Comparison of ENCODE assay signal across 18 cellular contexts in the genomic region with DNA sequence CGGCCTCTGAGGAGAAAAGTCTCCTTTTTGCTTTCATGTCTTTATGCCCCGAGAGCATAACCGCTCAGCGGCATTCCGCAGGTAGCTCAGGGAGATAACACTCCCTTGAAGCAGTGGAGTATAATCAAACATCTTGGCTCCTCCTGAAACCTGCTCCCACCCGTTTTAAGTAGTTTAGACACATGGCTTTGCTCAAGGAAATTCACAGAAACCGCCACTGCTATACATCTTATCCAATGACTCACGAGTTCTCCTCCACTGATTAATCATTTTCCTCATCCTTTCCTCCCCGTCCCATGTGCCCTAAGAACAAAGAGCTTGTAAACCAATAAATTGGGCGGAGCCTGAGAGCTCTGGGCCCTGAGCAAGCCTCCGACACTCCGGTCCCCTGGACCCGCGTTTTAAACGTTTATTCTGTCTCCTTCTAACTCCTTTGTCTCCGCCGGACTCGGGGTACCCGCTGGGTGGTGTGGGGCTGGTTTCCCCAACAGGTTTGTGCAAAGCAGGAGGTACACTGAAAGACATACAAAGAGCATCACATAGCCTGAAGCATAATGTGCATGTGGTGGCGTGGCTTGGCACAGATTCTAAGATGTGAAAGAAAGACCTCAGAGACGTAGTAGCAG.
"Had no signal": no experiment of that assay in that cellular context is flagged by ENCODE, and none has a peak within 500 bp of the region (broad histone marks: within the 10 kb centered on the region; RNA-seq: fewer than 3 reads in every experiment).

No MANE protein-coding gene starts in this region.

- H3K9me3 Mint-ChIP-seq: activated naive CD8-positive, alpha-beta T cell treated with anti-CD3 and anti-CD28 coated beads for 36 hours; activated T-helper 1 cell treated with anti-CD3 and anti-CD28 coated beads, Interleukin-12 subunit alpha, Interleukin-12 subunit beta, Interleukin-2, Interleukin-4 antibody, amounts not matched to agents 30 ng/mL and 10 ng/mL and 1 ng/mL, durations not matched to agents 14 hours and 24 hours and 36 hours; dendritic cell treated with granulocyte-macrophage colony-stimulating factor and Interleukin-4, amounts not matched to agents 40 ng/mL and 50 ng/mL, for 4 days; neural crest cell; WTC11 had no signal

- H3K4me3 Mint-ChIP-seq: activated CD8-positive, alpha-beta T cell treated with anti-CD3 and anti-CD28 coated beads, Interleukin-2, amount 10 ng/mL, durations not matched to agents 7 days and 5 days; activated naive CD8-positive, alpha-beta T cell treated with anti-CD3 and anti-CD28 coated beads for 36 hours; activated T-helper 1 cell treated with anti-CD3 and anti-CD28 coated beads, Interleukin-12 subunit alpha, Interleukin-12 subunit beta, Interleukin-2, Interleukin-4 antibody, amounts not matched to agents 30 ng/mL and 10 ng/mL and 1 ng/mL, durations not matched to agents 14 hours and 24 hours and 36 hours; dendritic cell treated with granulocyte-macrophage colony-stimulating factor and Interleukin-4, amounts not matched to agents 40 ng/mL and 50 ng/mL, for 4 days; effector memory CD8-positive, alpha-beta T cell; immature natural killer cell; neural crest cell; WTC11 had no signal

- H3K36me3 Mint-ChIP-seq: activated naive CD8-positive, alpha-beta T cell treated with anti-CD3 and anti-CD28 coated beads for 36 hours; immature natural killer cell; WTC11 had no signal

- ATAC-seq: activated CD8-positive, alpha-beta T cell treated with anti-CD3 and anti-CD28 coated beads, Interleukin-2, amount 10 ng/mL, durations not matched to agents 7 days and 5 days; effector memory CD8-positive, alpha-beta T cell; gastrocnemius medialis; heart left ventricle; sciatic nerve; stimulated activated naive CD8-positive, alpha-beta T cell treated with anti-CD3 and anti-CD28 coated beads, Interleukin-15, Interleukin-2, amounts not matched to agents 100 U/mL and 50 U/mL, for 24 hours; WTC11 had no signal

- H3K27me3 ChIP-seq: brain microvascular endothelial cell, gastrocnemius medialis, heart left ventricle, ovary, upper lobe of left lung had no signal

- H3K27me3 Mint-ChIP-seq: activated naive CD8-positive, alpha-beta T cell treated with anti-CD3 and anti-CD28 coated beads for 36 hours; dendritic cell treated with granulocyte-macrophage colony-stimulating factor and Interleukin-4, amounts not matched to agents 40 ng/mL and 50 ng/mL, for 4 days; effector memory CD8-positive, alpha-beta T cell had no signal

- H3K4me1 Mint-ChIP-seq: activated naive CD8-positive, alpha-beta T cell treated with anti-CD3 and anti-CD28 coated beads for 36 hours; neural crest cell; WTC11 had no signal

- DNase-seq: activated CD4-positive, alpha-beta T cell treated with anti-CD3 and anti-CD28 coated beads for 48 hours; activated CD8-positive, alpha-beta T cell treated with anti-CD3 and anti-CD28 coated beads, Interleukin-2, amount 10 ng/mL, durations not matched to agents 7 days and 5 days; activated naive CD8-positive, alpha-beta T cell treated with anti-CD3 and anti-CD28 coated beads for 36 hours; brain microvascular endothelial cell; effector memory CD8-positive, alpha-beta T cell; gastrocnemius medialis; immature natural killer cell; midbrain; ovary; stimulated activated naive CD8-positive, alpha-beta T cell treated with anti-CD3 and anti-CD28 coated beads, Interleukin-15, Interleukin-2, amounts not matched to agents 100 U/mL and 50 U/mL, for 24 hours; T-helper 2 cell had no signal

- H3K4me3 ChIP-seq: gastrocnemius medialis, heart left ventricle, ovary, upper lobe of left lung had no signal

- H3K36me3 ChIP-seq: brain microvascular endothelial cell, gastrocnemius medialis, heart left ventricle, ovary, upper lobe of left lung had no signal

- H3K27ac Mint-ChIP-seq: activated CD8-positive, alpha-beta T cell treated with anti-CD3 and anti-CD28 coated beads, Interleukin-2, amount 10 ng/mL, durations not matched to agents 7 days and 5 days; activated naive CD8-positive, alpha-beta T cell treated with anti-CD3 and anti-CD28 coated beads for 36 hours; activated T-helper 1 cell treated with anti-CD3 and anti-CD28 coated beads, Interleukin-12 subunit alpha, Interleukin-12 subunit beta, Interleukin-2, Interleukin-4 antibody, amounts not matched to agents 30 ng/mL and 10 ng/mL and 1 ng/mL, durations not matched to agents 14 hours and 24 hours and 36 hours; dendritic cell treated with granulocyte-macrophage colony-stimulating factor and Interleukin-4, amounts not matched to agents 40 ng/mL and 50 ng/mL, for 4 days; effector memory CD8-positive, alpha-beta T cell; immature natural killer cell; WTC11 had no signal

- H3K9me3 ChIP-seq: gastrocnemius medialis, heart left ventricle, ovary, upper lobe of left lung had no signal
